In genomic region chr10:36802523-36803153, GRCh38 we compare ENCODE assay signal across 13 cellular contexts.
DNase-seq lines count a peak whose midpoint lies in the region; ATAC-seq, FAIRE-seq and TF ChIP-seq lines count a peak whose summit lies in the region.
"Had no signal": no experiment of that assay in that cellular context is flagged by ENCODE, and none has a peak within 500 bp of the region (broad histone marks: within the 10 kb centered on the region; RNA-seq: fewer than 3 reads in every experiment).

No MANE protein-coding gene starts in this region.

- no peak overlapping the region for H2BK15ac ChIP-seq in IMR-90 (ENCODE audit: low read depth, low read length)

- no peak overlapping the region for H3K4ac ChIP-seq in IMR-90 (ENCODE audit: low read depth, low read length)

- dilution Hi-C loops in IMR-90 (cut with HindIII; ENCODE audit: low sequenced_read_pairs, unreplicated experiment) = no loop called here

- H4K20me1 ChIP-seq in IMR-90 (ENCODE audit: insufficient read depth, low read length) = no peaks in the 10 kb centered on the region

- no peak overlapping the region for H3K27ac ChIP-seq in IMR-90 (ENCODE audit: insufficient read depth, low read length)
- H3K27ac ChIP-seq in kidney (ENCODE audit: low read depth in 2 of 2, low read length in 2 of 2) = peak overlapping the region in 1 of 2 donors; percentile 75
- peak overlapping the region; percentile 28 to 67 (median 64) for H3K27ac ChIP-seq in sigmoid colon

- CTCF ChIA-PET in IMR-90 (lab: Yijun Ruan, JAX) = no interaction called here

- peak overlapping the region; percentile 26; the same call in 1 of the 2 replicates for H3K4me2 ChIP-seq in IMR-90 (ENCODE audit: low read depth, low read length)

- in situ Hi-C loops in IMR-90 (cut with MboI; ENCODE audit: low sequenced_read_pairs) = no loop called here
- in situ Hi-C loops in astrocyte of the spinal cord (cut with HindIII; ENCODE audit: low sequenced_read_pairs) = no loop called here

- ATAC-seq in IMR-90 (ENCODE audit: low read depth) = peak; percentile 74
- ATAC-seq: CD8-positive, alpha-beta T cell; GM12878 had no signal

- no peak overlapping the region for H3K4me3 ChIP-seq in IMR-90 (ENCODE audit: insufficient read depth, low read depth, low read length)
- no peak overlapping the region for H3K4me3 ChIP-seq in astrocyte of the spinal cord (ENCODE audit: low read depth, low read length)
- H3K4me3 ChIP-seq in kidney (ENCODE audit: low read length in 2 of 2) = peak overlapping the region; percentile 37 to 51
- H3K4me3 ChIP-seq in sigmoid colon = no peak overlapping the region
- H3K4me3 ChIP-seq: GM12878, transverse colon had no signal

- H3K27me3 ChIP-seq in IMR-90 (ENCODE audit: control insufficient read depth, insufficient read depth, low read length) (peaks cover 2% of the 10 kb centered on the region; the same call in 1 of the 2 replicates), sigmoid colon (no peaks in the 10 kb centered on the region)
- H3K27me3 ChIP-seq: transverse colon had no signal

- H2BK120ac ChIP-seq in IMR-90 (ENCODE audit: low read depth, low read length) = no peak overlapping the region

- intact Hi-C loops in IMR-90 (cut with micrococcal nuclease) = no loop called here
- intact Hi-C loops in kidney (cut with DNase I) = no loop called here
- intact Hi-C loops in sigmoid colon (cut with DNase I) = no loop called here

- no peaks in the 10 kb centered on the region for H3K79me1 ChIP-seq in IMR-90 (ENCODE audit: low read depth in 1 of 2, low read length in 2 of 2)

- POLR2A ChIA-PET in IMR-90 (lab: Charles Lee; ENCODE audit: unreplicated experiment) = no interaction called here

- no peak overlapping the region for H4K5ac ChIP-seq in IMR-90 (ENCODE audit: low read depth, low read length)

- no peak for TF ChIP-seq RAD21 in IMR-90 (IDR thresholded peaks at IDR 0.05; ENCODE audit: low read length)

- TF ChIP-seq EP300 in sigmoid colon (IDR thresholded peaks at IDR 0.05) = no peak

- H2AFZ ChIP-seq in IMR-90 (replicated peaks; ENCODE audit: low read length, poor library complexity) = peak overlapping the region; percentile 83

- H2AK9ac ChIP-seq in IMR-90 (replicated peaks; ENCODE audit: low read depth, low read length, poor library complexity) = no peak overlapping the region

- no peak overlapping the region for H3K56ac ChIP-seq in IMR-90 (ENCODE audit: extremely low read depth, insufficient read depth, low read length)

- H3K4me1 ChIP-seq in IMR-90 (ENCODE audit: control insufficient read depth, insufficient read depth, low read length) (peaks cover 2% of the 10 kb centered on the region), kidney (ENCODE audit: control insufficient read depth in 1 of 2, insufficient read depth in 1 of 2, low read depth in 1 of 2, low read length in 2 of 2) (peaks cover 0 to 7% of the 10 kb centered on the region in 2 donors), sigmoid colon (peaks cover 0 to 45% (median 31%) of the 10 kb centered on the region in 4 donors)

- H3K9me1 ChIP-seq in IMR-90 (ENCODE audit: insufficient read depth, low read length) = no peaks in the 10 kb centered on the region

- WGBS in IMR-90 (ENCODE audit: extremely low coverage in 2 of 2, insufficient read length in 1 of 2), 2 experiments = no CpG with 5 or more reads among the region's 11 CpGs
- WGBS in sigmoid colon, 2 donors = 53 to 60% methylated on average over 11 of the region's 11 CpGs

- no peak overlapping the region for H2AK5ac ChIP-seq in IMR-90 (ENCODE audit: low read depth, low read length)

- DNase-seq in IMR-90 (peak; percentile 19), astrocyte of the spinal cord (ENCODE audit: low read depth, low spot score) (peak; percentile 64), kidney (no peak), sigmoid colon (peak; percentile 73), urothelium cell line (ENCODE audit: low spot score) (no peak), iPS-NIHi11 (ENCODE audit: low spot score) (no peak), erythroblast (lab: John Stamatoyannopoulos, UW) (no peak)
- no peak for DNase-seq in activated CD4-positive, alpha-beta T cell treated with anti-CD3 and anti-CD28 coated beads, Interleukin-2, amount 50 U/mL, for 48 hours
- DNase-seq: activated CD4-positive, alpha-beta memory T cell treated with anti-CD3 and anti-CD28 coated beads, Interleukin-2, amount 10 ng/mL, durations not matched to agents 7 days and 5 days; activated naive CD8-positive, alpha-beta T cell treated with anti-CD3 and anti-CD28 coated beads, Interleukin-2, amount 10 ng/mL, durations not matched to agents 7 days and 5 days; CD8-positive, alpha-beta T cell; transverse colon had no signal

- H4K8ac ChIP-seq in IMR-90 (ENCODE audit: low read depth in 2 of 2, low read length in 2 of 2) = no peak overlapping the region

- no peak overlapping the region for H3K23ac ChIP-seq in IMR-90 (ENCODE audit: low read depth, low read length)

- no peak overlapping the region for H3K14ac ChIP-seq in IMR-90 (replicated peaks; ENCODE audit: low read depth, low read length)

- FAIRE-seq in kidney (lab: Jason Lieb, UNC) = no peak
- no peak for FAIRE-seq in urothelium cell line (lab: Jason Lieb, UNC)
- FAIRE-seq: GM12878 had no signal

- no TSS peak for BruUV-seq in IMR-90 (replicated peaks; lab: Mats Ljungman, UMichigan)

- TF ChIP-seq CTCF in IMR-90 (conservative IDR thresholded peaks at IDR 0.05; ENCODE audit: low read depth, low read length) = no peak
- TF ChIP-seq CTCF in astrocyte of the spinal cord (IDR thresholded peaks at IDR 0.05; ENCODE audit: low read depth, low read length) = no peak
- TF ChIP-seq CTCF in kidney (IDR thresholded peaks at IDR 0.05; ENCODE audit: borderline replicate concordance, extremely low read depth, insufficient read depth) = no peak
- TF ChIP-seq CTCF in sigmoid colon (IDR thresholded peaks at IDR 0.05) = no peak

- no peak for TF ChIP-seq POLR2A in IMR-90 (IDR thresholded peaks at IDR 0.05; ENCODE audit: low read depth, low read length)
- no peak for TF ChIP-seq POLR2A in sigmoid colon (IDR thresholded peaks at IDR 0.05)
- no peak for TF ChIP-seq POLR2A in erythroblast (IDR thresholded peaks at IDR 0.05; ENCODE audit: low read length)

- H3K9ac ChIP-seq in IMR-90 (ENCODE audit: low read depth, low read length) = no peak overlapping the region
- H3K9ac ChIP-seq in kidney (ENCODE audit: low read length in 2 of 2) = peak overlapping the region in 1 of 2 donors; percentile 47

- no peak overlapping the region for H2BK20ac ChIP-seq in IMR-90 (ENCODE audit: low read depth, low read length)

- H3K18ac ChIP-seq in IMR-90 (ENCODE audit: low read depth, low read length) = no peak overlapping the region

- no peak overlapping the region for H2BK5ac ChIP-seq in IMR-90 (ENCODE audit: low read depth, low read length, poor library complexity, severe bottlenecking)

- no peaks in the 10 kb centered on the region for H3K36me3 ChIP-seq in IMR-90 (ENCODE audit: control insufficient read depth, insufficient read depth, low read length)
- no peaks in the 10 kb centered on the region for H3K36me3 ChIP-seq in kidney (ENCODE audit: control insufficient read depth in 1 of 2, insufficient read depth in 2 of 2, low read length in 2 of 2)
- no peaks in the 10 kb centered on the region for H3K36me3 ChIP-seq in sigmoid colon
- H3K36me3 ChIP-seq: transverse colon had no signal

- H3K9me3 ChIP-seq in IMR-90 (ENCODE audit: control insufficient read depth, insufficient read depth, low read length) (no peaks in the 10 kb centered on the region), kidney (ENCODE audit: control insufficient read depth in 1 of 2, low read length in 2 of 2) (no peaks in the 10 kb centered on the region), sigmoid colon (no peaks in the 10 kb centered on the region)
- H3K9me3 ChIP-seq: transverse colon had no signal

- H4K91ac ChIP-seq in IMR-90 (ENCODE audit: insufficient read depth, low read depth, low read length) = no peak overlapping the region

TF ChIP-seq in IMR-90, 13 proteins besides CTCF, POLR2A, EP300 and RAD21:
- no peak for TF ChIP-seq NFE2L2 (IDR thresholded peaks at IDR 0.05; ENCODE audit: low read depth, low read length)
- no peak for TF ChIP-seq MAZ (IDR thresholded peaks at IDR 0.05; ENCODE audit: borderline replicate concordance, low read depth, low read length)
TF ChIP-seq in IMR-90: peak in this region for 0.

Comparison
In these comparisons a context has a peak if more than half of its experiments do, and no peak if none do; other contexts are left out.
1. DNase-seq: peak in IMR-90 (single experiment), astrocyte of the spinal cord (single experiment) and sigmoid colon (single experiment); none in kidney (single experiment), urothelium cell line (single experiment), iPS-NIHi11 (single experiment), erythroblast (0 of 2) and activated CD4-positive, alpha-beta T cell treated with anti-CD3 and anti-CD28 coated beads, Interleukin-2, amount 50 U/mL, for 48 hours (0 of 2).
2. H3K4me3 ChIP-seq: peak in kidney (2 of 2); none in IMR-90 (single experiment), astrocyte of the spinal cord (single experiment) and sigmoid colon (0 of 4).